ENCODE assay signal across 24 cellular contexts in the genomic region with DNA sequence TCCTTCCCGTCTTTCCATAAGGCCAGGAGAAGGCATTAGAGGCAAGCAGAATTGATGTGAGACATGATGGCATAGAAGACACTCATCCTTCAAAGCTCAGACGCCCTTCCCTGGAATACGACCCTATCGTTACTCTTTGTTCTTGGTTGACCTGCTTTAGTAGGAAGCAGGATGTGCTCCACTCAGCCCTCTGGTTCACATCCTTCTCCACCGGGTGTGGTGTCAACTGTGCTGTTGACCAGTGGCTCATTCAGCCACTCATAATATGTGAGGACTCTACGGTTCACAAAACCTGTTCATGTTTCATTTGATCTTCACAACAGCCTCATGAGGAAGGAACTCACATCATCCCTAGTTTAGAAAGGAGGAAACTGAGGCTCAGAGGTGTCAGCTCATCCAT. TPM values are rescaled to one million over a fixed set of nuclear protein-coding genes. Genes with fewer than 3 reads are reported as not detected.
"Had no signal": no experiment of that assay in that cellular context is flagged by ENCODE, and none has a peak within 500 bp of the region (broad histone marks: within the 10 kb centered on the region; RNA-seq: fewer than 3 reads in every experiment).

No MANE protein-coding gene starts in this region.

- H3K27me3 ChIP-seq: Peyer's patch, SJCRH30 had no signal

- H3K27ac ChIP-seq: PC-9, Peyer's patch, SJCRH30 had no signal

- ATAC-seq: Right ventricle myocardium inferior, SK-N-SH treated with all-trans-retinoic acid at 6 μM for 48 hours had no signal

- H3K9me3 ChIP-seq: Peyer's patch, SJCRH30 had no signal

- H3K36me3 ChIP-seq: Peyer's patch, SJCRH30 had no signal

- H2AFZ ChIP-seq: PC-9 had no signal

- DNase-seq: KBM-7, MV-4-11, NCI-H1048, NCI-H1105, NCI-H1417, NCI-H1436 treated with DMSO at 0.1 percent for 48 hours, NCI-H1694, NCI-H187 treated with DMSO at 0.1 percent for 48 hours, NCI-H2029 treated with DMSO at 0.1 percent for 48 hours, NCI-H2171, NCI-H226, NCI-H446, NCI-H510A, NCI-H524 treated with DMSO at 0.1 percent for 48 hours, NCI-H69, NCI-H774, OCI-M1, PC-9, Peyer's patch, SHP77 treated with DMSO at 0.1 percent for 48 hours had no signal

- H3K4me1 ChIP-seq: Peyer's patch had no signal

- H3K4me3 ChIP-seq: PC-9, Peyer's patch, SJCRH30 had no signal

- H3K4me2 ChIP-seq: PC-9 had no signal

RNA-seq across cellular contexts. Expression of gene ADRA2A, which starts 47.1 kb away (rescaled TPM):
- total RNA-seq: MCF 10A, PC-9 had no signal
